Comparison of ENCODE assay signal across 16 cellular contexts in the genomic region with DNA sequence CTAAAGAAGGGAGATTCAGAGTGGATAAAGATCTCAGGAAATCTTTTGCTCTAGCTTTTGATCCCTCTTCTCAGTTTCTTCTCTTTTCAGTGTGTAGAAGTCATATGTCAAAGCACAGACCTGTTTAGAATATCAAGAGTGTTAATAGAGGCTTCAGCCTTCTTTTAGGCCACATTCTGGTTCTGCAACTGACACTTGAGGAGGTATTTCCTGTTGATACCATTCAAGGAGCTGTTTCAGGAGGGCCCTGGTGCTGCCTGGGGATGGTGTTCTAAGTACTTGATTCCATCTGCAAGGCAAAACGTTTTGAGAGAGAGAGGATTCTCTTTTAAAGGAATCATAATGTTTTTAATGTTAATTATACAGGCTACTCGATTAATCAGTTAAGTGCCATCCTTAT.
A peak's percentile ranks its signal among the peaks of the same experiment; 100 is the strongest.
DNase-seq lines count a peak whose midpoint lies in the region; ATAC-seq, FAIRE-seq and TF ChIP-seq lines count a peak whose summit lies in the region.
"Had no signal": no experiment of that assay in that cellular context is flagged by ENCODE, and none has a peak within 500 bp of the region (broad histone marks: within the 10 kb centered on the region; RNA-seq: fewer than 3 reads in every experiment).

No MANE protein-coding gene starts in this region.

- H3K9me3 Mint-ChIP-seq in endodermal cell: no peaks in the 10 kb centered on the region
- no peaks in the 10 kb centered on the region for H3K9me3 Mint-ChIP-seq in activated naive CD4-positive, alpha-beta T cell treated with anti-CD3 and anti-CD28 coated beads, Interleukin-2, amount 50 U/mL, for 72 hours

- FAIRE-seq in kidney (lab: Jason Lieb, UNC): no peak
- FAIRE-seq: GM18507 had no signal

- no peaks in the 10 kb centered on the region for H3K9me3 ChIP-seq in endodermal cell (ENCODE audit: control insufficient read depth, low read length)
- H3K9me3 ChIP-seq in mesodermal cell (ENCODE audit: control insufficient read depth, low read length): no peaks in the 10 kb centered on the region
- H3K9me3 ChIP-seq in kidney (ENCODE audit: control insufficient read depth in 1 of 2, low read length in 2 of 2): no peaks in the 10 kb centered on the region
- H3K9me3 ChIP-seq: gastroesophageal sphincter had no signal

- H3K9ac ChIP-seq in endodermal cell (ENCODE audit: extremely low read depth, low read length, poor library complexity, severe bottlenecking) (no peak overlapping the region), kidney (ENCODE audit: low read length in 2 of 2) (no peak overlapping the region)

- H3K4me3 ChIP-seq in endodermal cell (ENCODE audit: low read length) (no peak overlapping the region), mesodermal cell (ENCODE audit: extremely low read depth, insufficient read depth, low read length, poor library complexity, severe bottlenecking) (no peak overlapping the region), kidney (ENCODE audit: low read length in 2 of 2) (no peak overlapping the region)
- H3K4me3 ChIP-seq: gastroesophageal sphincter had no signal

- DNase-seq in DMS79 (lab: John Stamatoyannopoulos, UW): peak; percentile 34
- peak; percentile 61 for DNase-seq in NCI-H2029 (lab: John Stamatoyannopoulos, UW)
- DNase-seq in endodermal cell: peak; percentile 73
- no peak for DNase-seq in SW480 (ENCODE audit: low spot score)
- no peak for DNase-seq in activated naive CD4-positive, alpha-beta T cell treated with anti-CD3 and anti-CD28 coated beads, Interleukin-2, amount 50 U/mL, for 72 hours (ENCODE audit: low spot score in 2 of 2)
- no peak for DNase-seq in kidney
- DNase-seq: activated CD8-positive, alpha-beta T cell treated with anti-CD3 and anti-CD28 coated beads, Interleukin-2, amount 10 ng/mL, durations not matched to agents 7 days and 5 days; activated naive CD4-positive, alpha-beta T cell; AML-193; cortex of kidney; stimulated activated CD4-positive, alpha-beta T cell treated with anti-CD3 and anti-CD28 coated beads, Interleukin-4, amount 100 ng/mL, for 1 hour; stimulated activated naive CD4-positive, alpha-beta T cell had no signal

- WGBS in endodermal cell (ENCODE audit: insufficient coverage in 1 of 2, insufficient read length in 1 of 2), 2 experiments: 21 to 60% methylated on average over 1 to 2 of the region's 2 CpGs
- WGBS in mesodermal cell (ENCODE audit: insufficient coverage in 2 of 2), 2 experiments: no CpG with 5 or more reads among the region's 2 CpGs

- peaks cover 29% of the 10 kb centered on the region for H3K4me1 ChIP-seq in endodermal cell (ENCODE audit: control insufficient read depth, insufficient read depth, low read length)
- H3K4me1 ChIP-seq in mesodermal cell (ENCODE audit: control insufficient read depth, insufficient read depth, low read length, poor library complexity, severe bottlenecking): peaks cover 50% of the 10 kb centered on the region
- peaks cover 10 to 37% of the 10 kb centered on the region in 2 donors for H3K4me1 ChIP-seq in kidney (ENCODE audit: control insufficient read depth in 1 of 2, insufficient read depth in 1 of 2, low read depth in 1 of 2, low read length in 2 of 2)

- TF ChIP-seq CTCF in endodermal cell (conservative IDR thresholded peaks at IDR 0.05): no peak
- no peak for TF ChIP-seq CTCF in kidney (IDR thresholded peaks at IDR 0.05; ENCODE audit: borderline replicate concordance, extremely low read depth, insufficient read depth)

- intact Hi-C loops in kidney (cut with DNase I): no loop called here

- H3K27me3 Mint-ChIP-seq in endodermal cell (ENCODE audit: insufficient read depth): no peaks in the 10 kb centered on the region

- no peak for ATAC-seq in HG03139 (IDR thresholded peaks at IDR 0.05; ENCODE audit: unreplicated experiment)
- ATAC-seq in activated naive CD4-positive, alpha-beta T cell treated with anti-CD3 and anti-CD28 coated beads, Interleukin-2, amount 50 U/mL, for 72 hours: no peak
- ATAC-seq: activated CD8-positive, alpha-beta T cell treated with anti-CD3 and anti-CD28 coated beads, Interleukin-2, amount 10 ng/mL, durations not matched to agents 7 days and 5 days had no signal

- H3K4me1 Mint-ChIP-seq in endodermal cell: peaks cover 68% of the 10 kb centered on the region

- H3K27ac Mint-ChIP-seq in endodermal cell: peak overlapping the region; percentile 93
- H3K27ac Mint-ChIP-seq in activated naive CD4-positive, alpha-beta T cell treated with anti-CD3 and anti-CD28 coated beads, Interleukin-2, amount 50 U/mL, for 72 hours: no peak overlapping the region
- H3K27ac Mint-ChIP-seq: activated CD8-positive, alpha-beta T cell treated with anti-CD3 and anti-CD28 coated beads, Interleukin-2, amount 10 ng/mL, durations not matched to agents 7 days and 5 days had no signal

- H3K27me3 ChIP-seq in endodermal cell (ENCODE audit: control insufficient read depth, insufficient read depth, low read length, poor library complexity, severe bottlenecking): no peaks in the 10 kb centered on the region
- H3K27me3 ChIP-seq: gastroesophageal sphincter had no signal

- H3K36me3 ChIP-seq in endodermal cell (ENCODE audit: control insufficient read depth, insufficient read depth, low read length): no peaks in the 10 kb centered on the region
- H3K36me3 ChIP-seq in mesodermal cell (ENCODE audit: control insufficient read depth, insufficient read depth, low read length): no peaks in the 10 kb centered on the region
- H3K36me3 ChIP-seq in kidney (ENCODE audit: control insufficient read depth in 1 of 2, insufficient read depth in 2 of 2, low read length in 2 of 2): no peaks in the 10 kb centered on the region
- H3K36me3 ChIP-seq: gastroesophageal sphincter had no signal

- no peaks in the 10 kb centered on the region for H3K36me3 Mint-ChIP-seq in endodermal cell (ENCODE audit: low read depth)
- no peaks in the 10 kb centered on the region for H3K36me3 Mint-ChIP-seq in activated naive CD4-positive, alpha-beta T cell treated with anti-CD3 and anti-CD28 coated beads, Interleukin-2, amount 50 U/mL, for 72 hours

- H3K4me3 Mint-ChIP-seq in endodermal cell: peak overlapping the region; percentile 2
- H3K4me3 Mint-ChIP-seq: activated CD8-positive, alpha-beta T cell treated with anti-CD3 and anti-CD28 coated beads, Interleukin-2, amount 10 ng/mL, durations not matched to agents 7 days and 5 days had no signal

- H3K27ac ChIP-seq in endodermal cell (ENCODE audit: low read depth, low read length): no peak overlapping the region
- peak overlapping the region; percentile 69 for H3K27ac ChIP-seq in mesodermal cell (ENCODE audit: low read depth, low read length, severe bottlenecking)
- no peak overlapping the region for H3K27ac ChIP-seq in kidney (ENCODE audit: low read depth in 2 of 2, low read length in 2 of 2)

Comparison
In these comparisons a context has a peak if more than half of its experiments do, and no peak if none do; other contexts are left out.
1. DNase-seq: peak in DMS79 (single experiment), NCI-H2029 (single experiment) and endodermal cell (single experiment); none in SW480 (single experiment), activated naive CD4-positive, alpha-beta T cell treated with anti-CD3 and anti-CD28 coated beads, Interleukin-2, amount 50 U/mL, for 72 hours (0 of 2) and kidney (single experiment).